Comparison of ENCODE assay signal across 17 cellular contexts in the genomic region with DNA sequence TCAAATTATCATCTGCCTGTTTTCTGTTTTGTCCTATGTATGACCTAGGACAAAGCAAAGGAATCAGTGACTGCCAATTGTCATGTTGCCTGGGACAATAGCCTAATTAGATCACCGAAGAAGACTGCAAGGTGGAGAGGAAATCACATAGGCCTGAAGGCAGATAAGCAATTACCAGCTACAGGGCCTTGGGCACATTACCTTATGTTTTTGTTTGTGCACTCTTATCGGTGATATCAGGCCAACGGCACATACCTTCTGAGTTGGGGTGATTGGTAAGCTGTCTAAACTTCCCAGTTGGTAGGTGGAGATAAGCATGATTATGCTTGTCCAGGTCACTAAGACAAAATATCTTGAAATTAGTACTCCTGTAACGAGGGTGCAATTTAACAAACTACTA. TPM values are rescaled to one million over a fixed set of nuclear protein-coding genes. Genes with fewer than 3 reads are reported as not detected.
"Had no signal": no experiment of that assay in that cellular context is flagged by ENCODE, and none has a peak within 500 bp of the region (broad histone marks: within the 10 kb centered on the region; RNA-seq: fewer than 3 reads in every experiment).

No MANE protein-coding gene starts in this region.

- H3K27me3 Mint-ChIP-seq: activated CD8-positive, alpha-beta T cell treated with anti-CD3 and anti-CD28 coated beads for 36 hours; activated naive CD4-positive, alpha-beta T cell treated with anti-CD3 and anti-CD28 coated beads, Interleukin-2, amount 50 U/mL, for 24 hours; naive B cell; T-cell had no signal

- H3K27me3 ChIP-seq: adrenal gland, cardiac muscle cell, colonic mucosa, heart left ventricle, ovary had no signal

- H3K4me1 Mint-ChIP-seq: activated naive CD4-positive, alpha-beta T cell treated with anti-CD3 and anti-CD28 coated beads, Interleukin-2, amount 50 U/mL, for 24 hours; naive B cell; T-cell had no signal

- H3K4me3 Mint-ChIP-seq: activated CD8-positive, alpha-beta T cell treated with anti-CD3 and anti-CD28 coated beads for 36 hours; activated naive CD4-positive, alpha-beta T cell treated with anti-CD3 and anti-CD28 coated beads, Interleukin-2, amount 50 U/mL, for 24 hours; naive B cell; T-cell had no signal

- H3K9me3 ChIP-seq: adrenal gland, colonic mucosa, heart left ventricle, ovary had no signal

- ATAC-seq: activated CD8-positive, alpha-beta T cell treated with anti-CD3 and anti-CD28 coated beads for 36 hours; T-cell had no signal

- DNase-seq: activated CD4-positive, alpha-beta T cell treated with anti-CD3 and anti-CD28 coated beads for 4 hours; activated CD8-positive, alpha-beta T cell treated with anti-CD3 and anti-CD28 coated beads for 36 hours; activated effector memory CD4-positive, alpha-beta T cell treated with anti-CD3 and anti-CD28 coated beads, Interleukin-2, amount 50 U/mL, for 16 hours; activated T-cell treated with anti-CD3 and anti-CD28 coated beads, Interleukin-2, amount 50 U/mL, for 48 hours; adrenal gland; colonic mucosa; effector CD4-positive, alpha-beta T cell; foreskin melanocyte; naive B cell; stimulated activated CD4-positive, alpha-beta T cell treated with anti-CD3 and anti-CD28 coated beads, Interleukin-2, amount 100 ng/mL, for 24 hours; T-cell; T1000 had no signal

- H3K9me3 Mint-ChIP-seq: activated CD8-positive, alpha-beta T cell treated with anti-CD3 and anti-CD28 coated beads for 36 hours; activated naive CD4-positive, alpha-beta T cell treated with anti-CD3 and anti-CD28 coated beads, Interleukin-2, amount 50 U/mL, for 24 hours; naive B cell; T-cell had no signal

- H3K27ac ChIP-seq: cardiac muscle cell, colonic mucosa, ovary had no signal

- H3K36me3 ChIP-seq: adrenal gland, cardiac muscle cell, colonic mucosa, heart left ventricle, ovary had no signal

- H3K36me3 Mint-ChIP-seq: activated naive CD4-positive, alpha-beta T cell treated with anti-CD3 and anti-CD28 coated beads, Interleukin-2, amount 50 U/mL, for 24 hours; naive B cell; T-cell had no signal

- H3K4me1 ChIP-seq: adrenal gland, colonic mucosa had no signal

- H3K4me3 ChIP-seq: adrenal gland, cardiac muscle cell, colonic mucosa, heart left ventricle, ovary had no signal

- H3K27ac Mint-ChIP-seq: activated CD8-positive, alpha-beta T cell treated with anti-CD3 and anti-CD28 coated beads for 36 hours; activated naive CD4-positive, alpha-beta T cell treated with anti-CD3 and anti-CD28 coated beads, Interleukin-2, amount 50 U/mL, for 24 hours; naive B cell; T-cell had no signal

RNA-seq across cellular contexts. Expression of a gene that starts 58.1 kb away (rescaled TPM):
- total RNA-seq: activated CD8-positive, alpha-beta T cell treated with anti-CD3 and anti-CD28 coated beads for 36 hours; lung microvascular endothelial cell had no signal
